ENCODE assay signal across 8 cellular contexts in genomic region chr7:47819054-47819920, GRCh38.
DNase-seq lines count a peak whose midpoint lies in the region; ATAC-seq and TF ChIP-seq lines count a peak whose summit lies in the region.

No MANE protein-coding gene starts in this region.

- H3K27ac ChIP-seq in parathyroid adenoma: no peak overlapping the region

- no peak overlapping the region for H3K9ac ChIP-seq in parathyroid adenoma

- no peak overlapping the region for H3K27ac Mint-ChIP-seq in activated T-helper 2 cell treated with anti-CD3 and anti-CD28 coated beads, Interferon-gamma antibody, Interleukin-2, Interleukin-4, amounts not matched to agents 10 μg/mL and 5 μg/mL and 100 μg/mL, durations not matched to agents 14 hours and 24 hours and 36 hours

- peak; percentile 81 for ATAC-seq in HG03354 (IDR thresholded peaks at IDR 0.05; ENCODE audit: poor library complexity, severe bottlenecking, unreplicated experiment)

- H3K27me3 ChIP-seq in parathyroid adenoma (ENCODE audit: control insufficient read depth, insufficient read depth, low read length): no peaks in the 10 kb centered on the region

- H3K9me3 ChIP-seq in parathyroid adenoma (ENCODE audit: control insufficient read depth, low read length): no peaks in the 10 kb centered on the region

- H3K36me3 Mint-ChIP-seq in activated T-helper 2 cell treated with anti-CD3 and anti-CD28 coated beads, Interferon-gamma antibody, Interleukin-2, Interleukin-4, amounts not matched to agents 10 μg/mL and 5 μg/mL and 100 μg/mL, durations not matched to agents 14 hours and 24 hours and 36 hours (ENCODE audit: low read depth): no peaks in the 10 kb centered on the region

- no peaks in the 10 kb centered on the region for H3K4me1 Mint-ChIP-seq in activated T-helper 2 cell treated with anti-CD3 and anti-CD28 coated beads, Interferon-gamma antibody, Interleukin-2, Interleukin-4, amounts not matched to agents 10 μg/mL and 5 μg/mL and 100 μg/mL, durations not matched to agents 14 hours and 24 hours and 36 hours (ENCODE audit: low read depth)

- peaks cover 2% of the 10 kb centered on the region for H3K27me3 Mint-ChIP-seq in activated T-helper 2 cell treated with anti-CD3 and anti-CD28 coated beads, Interferon-gamma antibody, Interleukin-2, Interleukin-4, amounts not matched to agents 10 μg/mL and 5 μg/mL and 100 μg/mL, durations not matched to agents 14 hours and 24 hours and 36 hours (ENCODE audit: low read depth)

- H3K79me2 ChIP-seq in parathyroid adenoma: no peaks in the 10 kb centered on the region

- peak; percentile 92 for TF ChIP-seq CTCF in parathyroid adenoma (IDR thresholded peaks at IDR 0.05)

- no peak overlapping the region for H2AFZ ChIP-seq in parathyroid adenoma

- intact Hi-C loops in activated T-helper 2 cell treated with anti-CD3 and anti-CD28 coated beads, Interferon-gamma antibody, Interleukin-2, Interleukin-4, amounts not matched to agents 10 μg/mL and 5 μg/mL and 100 μg/mL, durations not matched to agents 14 hours and 24 hours and 36 hours (cut with micrococcal nuclease): loop anchor here (1.0 to 5.0 kb wide), 2 partner anchors 553 to 1902 kb away; no protein-coding TSS in a partner anchor

- H3K4me3 Mint-ChIP-seq in activated T-helper 2 cell treated with anti-CD3 and anti-CD28 coated beads, Interferon-gamma antibody, Interleukin-2, Interleukin-4, amounts not matched to agents 10 μg/mL and 5 μg/mL and 100 μg/mL, durations not matched to agents 14 hours and 24 hours and 36 hours (ENCODE audit: low read depth): no peak overlapping the region

- H3K4me2 ChIP-seq in parathyroid adenoma (ENCODE audit: low read length): no peak overlapping the region

- no peaks in the 10 kb centered on the region for H3K36me3 ChIP-seq in parathyroid adenoma (ENCODE audit: control insufficient read depth, insufficient read depth, low read length)

- no peaks in the 10 kb centered on the region for H3K4me1 ChIP-seq in parathyroid adenoma

- H3K4me3 ChIP-seq in parathyroid adenoma (ENCODE audit: low read depth, low read length): no peak overlapping the region

- no peaks in the 10 kb centered on the region for H3K9me3 Mint-ChIP-seq in activated T-helper 2 cell treated with anti-CD3 and anti-CD28 coated beads, Interferon-gamma antibody, Interleukin-2, Interleukin-4, amounts not matched to agents 10 μg/mL and 5 μg/mL and 100 μg/mL, durations not matched to agents 14 hours and 24 hours and 36 hours

- DNase-seq in GM04504 (ENCODE audit: low read depth): peak; percentile 58
- peak; percentile 40 for DNase-seq in NOMO-1 treated with dmso at 0.1 percent for 144 hours (lab: John Stamatoyannopoulos, UW; ENCODE audit: unreplicated experiment)
- DNase-seq in activated T-helper 2 cell treated with anti-CD3 and anti-CD28 coated beads, Interferon-gamma antibody, Interleukin-2, Interleukin-4, amounts not matched to agents 10 μg/mL and 5 μg/mL and 100 μg/mL, durations not matched to agents 14 hours and 24 hours and 36 hours (ENCODE audit: low spot score): peak; percentile 14
- peak; percentile 62 for DNase-seq in globus pallidus (ENCODE audit: low spot score)
- DNase-seq in NCI-H2227 treated with DMSO at 0.1 percent for 48 hours (lab: John Stamatoyannopoulos, UW): no peak
- DNase-seq in T-helper 9 cell: no peak

Comparison
In these comparisons a context has a peak if more than half of its experiments do, and no peak if none do; other contexts are left out.
1. DNase-seq: peak in GM04504 (single experiment), NOMO-1 treated with dmso at 0.1 percent for 144 hours (single experiment), activated T-helper 2 cell treated with anti-CD3 and anti-CD28 coated beads, Interferon-gamma antibody, Interleukin-2, Interleukin-4, amounts not matched to agents 10 μg/mL and 5 μg/mL and 100 μg/mL, durations not matched to agents 14 hours and 24 hours and 36 hours (single experiment) and globus pallidus (single experiment); none in NCI-H2227 treated with DMSO at 0.1 percent for 48 hours (single experiment) and T-helper 9 cell (single experiment).